Comparison of ENCODE assay signal across 8 cellular contexts in genomic region chr7:74288034-74288881, GRCh38. TPM values are rescaled to one million over a fixed set of nuclear protein-coding genes. Genes with fewer than 3 reads are reported as not detected.
A peak's percentile ranks its signal among the peaks of the same experiment; 100 is the strongest.
DNase-seq lines count a peak whose midpoint lies in the region; ATAC-seq and TF ChIP-seq lines count a peak whose summit lies in the region.

No MANE protein-coding gene starts in this region.

- no peak overlapping the region for H3K27ac ChIP-seq in CD4-positive, alpha-beta T cell (ENCODE audit: low read depth, low read length)
- H3K27ac ChIP-seq in KMS-11, result no peak overlapping the region

- CTCF ChIA-PET in CD4-positive, alpha-beta T cell (lab: Charles Lee), result interaction anchor here (0.7 to 1.0 kb wide), 2 partner anchors 18 to 19 kb away, joined by 3 read pairs; no protein-coding TSS in a partner anchor

- H3K4me2 ChIP-seq in KMS-11, result peak overlapping the region; percentile 67

- H3K9me3 ChIP-seq in CD4-positive, alpha-beta T cell (ENCODE audit: control insufficient read depth, low read length), result no peaks in the 10 kb centered on the region

- H3K36me3 Mint-ChIP-seq in CD4-positive, alpha-beta T cell (ENCODE audit: low read depth), result no peaks in the 10 kb centered on the region
- no peaks in the 10 kb centered on the region for H3K36me3 Mint-ChIP-seq in central memory CD8-positive, alpha-beta T cell (ENCODE audit: insufficient read depth)
- H3K36me3 Mint-ChIP-seq in natural killer cell, result no peaks in the 10 kb centered on the region

- H2AFZ ChIP-seq in KMS-11 (ENCODE audit: low read depth), result peak overlapping the region; percentile 95

- H4K20me1 ChIP-seq in KMS-11 (ENCODE audit: insufficient read depth), result no peaks in the 10 kb centered on the region

- no peak overlapping the region for H3K9ac ChIP-seq in KMS-11

- H3K27me3 ChIP-seq in CD4-positive, alpha-beta T cell (ENCODE audit: control insufficient read depth, insufficient read depth, low read length), result no peaks in the 10 kb centered on the region
- H3K27me3 ChIP-seq in KMS-11 (ENCODE audit: insufficient read depth, low read depth), result peaks cover 41% of the 10 kb centered on the region

- H3K27ac Mint-ChIP-seq in CD4-positive, alpha-beta T cell, result no peak overlapping the region
- peak overlapping the region; percentile 67 for H3K27ac Mint-ChIP-seq in central memory CD8-positive, alpha-beta T cell (ENCODE audit: low read depth)
- peak overlapping the region; percentile 57 to 85 for H3K27ac Mint-ChIP-seq in natural killer cell

- H3K4me3 Mint-ChIP-seq in CD4-positive, alpha-beta T cell, result peak overlapping the region; percentile 86
- peak overlapping the region; percentile 79 for H3K4me3 Mint-ChIP-seq in central memory CD8-positive, alpha-beta T cell
- peak overlapping the region; percentile 90 for H3K4me3 Mint-ChIP-seq in natural killer cell

- no peaks in the 10 kb centered on the region for H3K79me2 ChIP-seq in KMS-11 (ENCODE audit: insufficient read depth, low read depth)

- intact Hi-C loops in CD4-positive, alpha-beta T cell (cut with DNase I, micrococcal nuclease), result loop anchor here in 1 of 2 experiments (1.0 to 2.0 kb wide), 2 partner anchors 18 to 113 kb away; partner anchors contain the start of gene EIF4H
- intact Hi-C loops in natural killer cell (cut with micrococcal nuclease), result no loop called here

- no peak for ATAC-seq in CD4-positive, alpha-beta T cell (ENCODE audit: poor library complexity)
- no peak for ATAC-seq in central memory CD8-positive, alpha-beta T cell (replicated peaks; ENCODE audit: extremely low read depth, poor library complexity, severe bottlenecking)
- no peak for ATAC-seq in natural killer cell
- ATAC-seq in HG02610 (IDR thresholded peaks at IDR 0.05; ENCODE audit: unreplicated experiment), result no peak

- peaks cover 25% of the 10 kb centered on the region for H3K4me1 Mint-ChIP-seq in CD4-positive, alpha-beta T cell (ENCODE audit: low read depth)
- peaks cover 27% of the 10 kb centered on the region for H3K4me1 Mint-ChIP-seq in central memory CD8-positive, alpha-beta T cell
- peaks cover 29 to 39% of the 10 kb centered on the region in 2 donors for H3K4me1 Mint-ChIP-seq in natural killer cell

- no peak overlapping the region for H3K4me3 ChIP-seq in KMS-11 (IDR thresholded peaks at IDR 0.05; ENCODE audit: insufficient read depth, low read depth, low read length)

- H3K36me3 ChIP-seq in KMS-11 (ENCODE audit: insufficient read depth), result no peaks in the 10 kb centered on the region

- POLR2A ChIA-PET in CD4-positive, alpha-beta T cell (lab: Charles Lee), result interaction anchor here (1.3 to 2.3 kb wide), 2 partner anchors 19 to 110 kb away, joined by 4 to 19 read pairs; no protein-coding TSS in a partner anchor

- H3K27me3 Mint-ChIP-seq in CD4-positive, alpha-beta T cell, result peaks cover 4% of the 10 kb centered on the region
- peaks cover 8% of the 10 kb centered on the region for H3K27me3 Mint-ChIP-seq in central memory CD8-positive, alpha-beta T cell
- peaks cover 0 to 7% of the 10 kb centered on the region in 2 donors for H3K27me3 Mint-ChIP-seq in natural killer cell (ENCODE audit: low read depth in 2 of 2)

- H3K4me1 ChIP-seq in KMS-11 (ENCODE audit: low read depth, poor library complexity, severe bottlenecking), result no peaks in the 10 kb centered on the region

- no peak for DNase-seq in CD4-positive, alpha-beta T cell
- DNase-seq in central memory CD8-positive, alpha-beta T cell (ENCODE audit: low spot score in 2 of 2), result no peak
- DNase-seq in natural killer cell (no peak), dedifferentiated amniotic fluid mesenchymal stem cell (ENCODE audit: extremely low spot score) (no peak), dermis blood vessel endothelial cell (no peak)
- DNase-seq in activated effector memory CD4-positive, alpha-beta T cell treated with anti-CD3 and anti-CD28 coated beads, Interleukin-2, amount 50 U/mL, for 16 hours, result no peak

- no peaks in the 10 kb centered on the region for H3K9me3 Mint-ChIP-seq in CD4-positive, alpha-beta T cell
- no peaks in the 10 kb centered on the region for H3K9me3 Mint-ChIP-seq in central memory CD8-positive, alpha-beta T cell
- no peaks in the 10 kb centered on the region for H3K9me3 Mint-ChIP-seq in natural killer cell

- TF ChIP-seq CTCF in CD4-positive, alpha-beta T cell (IDR thresholded peaks at IDR 0.05), result no peak
- TF ChIP-seq CTCF in KMS-11 (conservative IDR thresholded peaks at IDR 0.05; ENCODE audit: low read depth, low read length) (no peak), natural killer cell (IDR thresholded peaks at IDR 0.05) (no peak)

RNA-seq across cellular contexts. Expression of gene CLIP2, which starts 0.9 kb away (rescaled TPM):
- total RNA-seq in CD4-positive, alpha-beta T cell, result 1 to 10 TPM; 2.4 to 2.7 TPM
- 10 to 100 TPM in 2 of 3 donors, 1 to 10 TPM in 1; 8.5 to 14.7 (median 10.5) TPM for total RNA-seq in natural killer cell
- total RNA-seq in dermis blood vessel endothelial cell, result 40.7 and 43.6 TPM in 2 replicates

RNA-seq across cellular contexts. Expression of gene RFC2, which starts 34.1 kb away (rescaled TPM):
- total RNA-seq in CD4-positive, alpha-beta T cell, result 1 to 10 TPM; 8.5 to 9.6 TPM
- 10 to 100 TPM; 16.9 to 26.5 (median 20.5) TPM for total RNA-seq in natural killer cell
- total RNA-seq in dermis blood vessel endothelial cell, result 20.9 and 26.9 TPM in 2 replicates
